ENCODE assay signal across 1 cellular context in genomic region chr15:101248274-101248673, GRCh38.
TF ChIP-seq lines count a peak whose summit lies in the region.

No MANE protein-coding gene starts in this region.

TF ChIP-seq in HepG2, 621 proteins besides CTCF, POLR2A, EP300 and RAD21:
- TF ChIP-seq TEAD2 (CRISPR knock-in tag; IDR thresholded peaks at IDR 0.05): no peak
TF ChIP-seq in HepG2: peak in this region for 0.
